In the genomic region with DNA sequence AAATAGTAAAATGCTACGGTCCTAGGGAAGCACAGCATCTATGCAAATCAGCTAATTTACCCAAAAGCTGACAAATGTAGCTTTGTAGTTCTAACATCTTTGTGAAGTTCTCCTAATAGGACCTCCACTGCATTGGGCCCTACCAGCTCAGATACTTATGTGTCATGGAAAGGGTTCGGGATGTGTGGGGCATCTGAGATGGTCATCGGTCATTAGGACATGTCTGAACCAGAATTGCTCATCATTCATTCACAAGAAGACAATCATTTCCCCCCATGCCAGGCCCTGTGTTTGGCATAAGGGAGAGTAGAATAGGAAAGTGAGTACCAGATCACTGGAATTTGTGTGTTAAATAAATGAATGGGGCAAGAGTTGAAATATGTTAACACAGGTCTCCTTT, we compare ENCODE assay signal across 1 cellular context.
TF ChIP-seq lines count a peak whose summit lies in the region.

No MANE protein-coding gene starts in this region.

TF ChIP-seq in IMR-90, 13 proteins besides CTCF, POLR2A, EP300 and RAD21:
- TF ChIP-seq MAFK (IDR thresholded peaks at IDR 0.05; ENCODE audit: low read depth, low read length): no peak
- TF ChIP-seq CEBPB (IDR thresholded peaks at IDR 0.05; ENCODE audit: low read depth, low read length): no peak
- no peak for TF ChIP-seq SMC3 (IDR thresholded peaks at IDR 0.05; ENCODE audit: low read depth, low read length)
- TF ChIP-seq, protein P1, sequence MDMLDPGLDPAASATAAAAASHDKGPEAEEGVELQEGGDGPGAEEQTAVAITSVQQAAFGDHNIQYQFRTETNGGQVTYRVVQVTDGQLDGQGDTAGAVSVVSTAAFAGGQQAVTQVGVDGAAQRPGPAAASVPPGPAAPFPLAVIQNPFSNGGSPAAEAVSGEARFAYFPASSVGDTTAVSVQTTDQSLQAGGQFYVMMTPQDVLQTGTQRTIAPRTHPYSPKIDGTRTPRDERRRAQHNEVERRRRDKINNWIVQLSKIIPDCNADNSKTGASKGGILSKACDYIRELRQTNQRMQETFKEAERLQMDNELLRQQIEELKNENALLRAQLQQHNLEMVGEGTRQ (IDR thresholded peaks at IDR 0.05; ENCODE audit: low read depth, low read length): no peak
- no peak for TF ChIP-seq FOS (IDR thresholded peaks at IDR 0.05; ENCODE audit: low read depth, low read length)
- TF ChIP-seq CHD1 (IDR thresholded peaks at IDR 0.05; ENCODE audit: low read depth, low read length): no peak
- no peak for TF ChIP-seq NFE2L2 (IDR thresholded peaks at IDR 0.05; ENCODE audit: low read depth, low read length)
